ENCODE assay signal across 16 cellular contexts in the genomic region with DNA sequence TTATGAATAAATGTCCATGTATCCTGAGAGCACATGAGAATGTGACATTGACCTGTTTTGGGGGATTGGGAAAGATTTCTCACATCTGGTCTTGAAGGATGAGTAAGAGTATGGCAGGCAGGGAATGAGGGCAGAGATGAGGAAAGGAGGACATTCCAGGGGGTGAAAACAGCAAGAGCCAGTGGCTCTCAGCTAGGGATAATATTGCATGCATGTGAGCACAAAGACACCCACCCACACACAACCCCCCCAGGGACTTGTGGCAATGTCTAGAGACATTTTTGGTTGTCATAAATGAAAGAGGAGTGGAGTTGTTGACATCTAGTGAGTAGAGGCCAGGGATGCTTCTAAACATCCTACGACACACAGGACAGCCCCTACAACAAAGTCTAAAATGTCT. TPM values are rescaled to one million over a fixed set of nuclear protein-coding genes. Genes with fewer than 3 reads are reported as not detected.
DNase-seq lines count a peak whose midpoint lies in the region; ATAC-seq and TF ChIP-seq lines count a peak whose summit lies in the region.
"Had no signal": no experiment of that assay in that cellular context is flagged by ENCODE, and none has a peak within 500 bp of the region (broad histone marks: within the 10 kb centered on the region; RNA-seq: fewer than 3 reads in every experiment).

No MANE protein-coding gene starts in this region.

- CTCF ChIA-PET in activated B cell treated with CpG ODN at 0.5 μM for 24 hours (lab: Charles Lee), result no interaction called here

- H3K27ac ChIP-seq in BLaER1 treated with 17β-estradiol and CSF1 and Interleukin-3, amounts not matched to agents 10 nM and 100 nM, result no peak overlapping the region

- intact Hi-C loops in activated B cell treated with CpG ODN at 0.5 μM for 24 hours (cut with micrococcal nuclease), result no loop called here

- peaks cover 18 to 25% (median 21%) of the 10 kb centered on the region in 10 experiments for H3K4me1 ChIP-seq in BLaER1 treated with 17β-estradiol and CSF1 and Interleukin-3, amounts not matched to agents 10 nM and 100 nM
- H3K4me1 ChIP-seq: colonic mucosa had no signal

- peaks cover 1 to 8% (median 5%) of the 10 kb centered on the region in 11 experiments; a peak in 16 of 22 replicates for H3K27me3 ChIP-seq in BLaER1 treated with 17β-estradiol and CSF1 and Interleukin-3, amounts not matched to agents 10 nM and 100 nM
- H3K27me3 ChIP-seq: colonic mucosa, sigmoid colon had no signal

- H3K4me1 Mint-ChIP-seq in activated B cell treated with CpG ODN at 0.5 μM for 24 hours, result peaks cover 22% of the 10 kb centered on the region
- peaks cover 27% of the 10 kb centered on the region for H3K4me1 Mint-ChIP-seq in stimulated activated memory B cell treated with anti-CD40 and anti-IgM and Interleukin-4, amounts not matched to agents 10 μg/mL and 1 μg/mL and 100 μg/mL, for 72 hours
- peaks cover 2% of the 10 kb centered on the region for H3K4me1 Mint-ChIP-seq in glutamatergic neuron (ENCODE audit: low read depth, unreplicated experiment)

- no peak overlapping the region for H3K4me3 Mint-ChIP-seq in activated B cell treated with CpG ODN at 0.5 μM for 24 hours
- no peak overlapping the region for H3K4me3 Mint-ChIP-seq in stimulated activated memory B cell treated with anti-CD40 and anti-IgM and Interleukin-4, amounts not matched to agents 10 μg/mL and 1 μg/mL and 100 μg/mL, for 72 hours
- H3K4me3 Mint-ChIP-seq in glutamatergic neuron (ENCODE audit: unreplicated experiment), result no peak overlapping the region
- H3K4me3 Mint-ChIP-seq: activated naive CD8-positive, alpha-beta T cell treated with anti-CD3 and anti-CD28 coated beads for 36 hours had no signal

- TF ChIP-seq CTCF in activated B cell treated with CpG ODN at 0.5 μM for 24 hours (IDR thresholded peaks at IDR 0.05), result no peak
- TF ChIP-seq CTCF in glutamatergic neuron (IDR thresholded peaks at IDR 0.05; ENCODE audit: partially characterized antibody, unreplicated experiment), result no peak

- no peaks in the 10 kb centered on the region for H3K36me3 ChIP-seq in BLaER1 treated with 17β-estradiol and CSF1 and Interleukin-3, amounts not matched to agents 10 nM and 100 nM
- H3K36me3 ChIP-seq: colonic mucosa, sigmoid colon had no signal

- H3K27ac Mint-ChIP-seq in activated B cell treated with CpG ODN at 0.5 μM for 24 hours (peak overlapping the region; percentile 1), glutamatergic neuron (ENCODE audit: unreplicated experiment) (no peak overlapping the region)
- no peak overlapping the region for H3K27ac Mint-ChIP-seq in stimulated activated memory B cell treated with anti-CD40 and anti-IgM and Interleukin-4, amounts not matched to agents 10 μg/mL and 1 μg/mL and 100 μg/mL, for 72 hours
- H3K27ac Mint-ChIP-seq: activated naive CD8-positive, alpha-beta T cell treated with anti-CD3 and anti-CD28 coated beads for 36 hours had no signal

- H3K36me3 Mint-ChIP-seq in activated B cell treated with CpG ODN at 0.5 μM for 24 hours (ENCODE audit: low read depth) (peaks cover under 1% of the 10 kb centered on the region), glutamatergic neuron (ENCODE audit: unreplicated experiment) (no peaks in the 10 kb centered on the region)
- H3K36me3 Mint-ChIP-seq in stimulated activated memory B cell treated with anti-CD40 and anti-IgM and Interleukin-4, amounts not matched to agents 10 μg/mL and 1 μg/mL and 100 μg/mL, for 72 hours, result no peaks in the 10 kb centered on the region
- H3K36me3 Mint-ChIP-seq: activated naive CD8-positive, alpha-beta T cell treated with anti-CD3 and anti-CD28 coated beads for 36 hours had no signal

- H3K9ac ChIP-seq in BLaER1 treated with 17β-estradiol and CSF1 and Interleukin-3, amounts not matched to agents 10 nM and 100 nM, result no peak overlapping the region

- no peaks in the 10 kb centered on the region for H3K9me3 Mint-ChIP-seq in activated B cell treated with CpG ODN at 0.5 μM for 24 hours
- H3K9me3 Mint-ChIP-seq in stimulated activated memory B cell treated with anti-CD40 and anti-IgM and Interleukin-4, amounts not matched to agents 10 μg/mL and 1 μg/mL and 100 μg/mL, for 72 hours, result no peaks in the 10 kb centered on the region
- H3K9me3 Mint-ChIP-seq in glutamatergic neuron (ENCODE audit: unreplicated experiment), result peaks cover 3% of the 10 kb centered on the region
- H3K9me3 Mint-ChIP-seq: activated naive CD8-positive, alpha-beta T cell treated with anti-CD3 and anti-CD28 coated beads for 36 hours had no signal

- H4K20me1 ChIP-seq in BLaER1 treated with 17β-estradiol and CSF1 and Interleukin-3, amounts not matched to agents 10 nM and 100 nM, result peaks cover 0 to 30% (median 0%) of the 10 kb centered on the region in 11 experiments; a peak in 4 of 22 replicates

- H3K4me3 ChIP-seq in BLaER1 treated with 17β-estradiol and CSF1 and Interleukin-3, amounts not matched to agents 10 nM and 100 nM, result no peak overlapping the region
- H3K4me3 ChIP-seq: colonic mucosa, sigmoid colon had no signal

- POLR2A ChIA-PET in activated B cell treated with CpG ODN at 0.5 μM for 24 hours (lab: Charles Lee), result no interaction called here

- H3K4me2 ChIP-seq in BLaER1 treated with 17β-estradiol and CSF1 and Interleukin-3, amounts not matched to agents 10 nM and 100 nM, result peak overlapping the region; percentile 34 to 73 (median 56)

- DNase-seq in activated B cell treated with CpG ODN at 0.5 μM for 24 hours (no peak), fibroblast of peridontal ligament (ENCODE audit: extremely low read depth) (peak; percentile 18), GF-D8 (lab: John Stamatoyannopoulos, UW) (no peak), glutamatergic neuron (no peak)
- DNase-seq: activated CD4-positive, alpha-beta T cell treated with anti-CD3 and anti-CD28 coated beads for 4 hours; activated naive CD8-positive, alpha-beta T cell treated with anti-CD3 and anti-CD28 coated beads for 36 hours; Calu3; colonic mucosa; kidney; SHP77 treated with DMSO at 0.1 percent for 48 hours; sigmoid colon; T-helper 9 cell had no signal

- H3K9me3 ChIP-seq in BLaER1 treated with 17β-estradiol and CSF1 and Interleukin-3, amounts not matched to agents 10 nM and 100 nM (replicated peaks in 1 of 11), result no peaks in the 10 kb centered on the region
- H3K9me3 ChIP-seq: colonic mucosa, sigmoid colon had no signal

- H3K27me3 Mint-ChIP-seq in activated B cell treated with CpG ODN at 0.5 μM for 24 hours (no peaks in the 10 kb centered on the region), glutamatergic neuron (ENCODE audit: unreplicated experiment) (peaks cover 1% of the 10 kb centered on the region)
- no peaks in the 10 kb centered on the region for H3K27me3 Mint-ChIP-seq in stimulated activated memory B cell treated with anti-CD40 and anti-IgM and Interleukin-4, amounts not matched to agents 10 μg/mL and 1 μg/mL and 100 μg/mL, for 72 hours

- ATAC-seq in activated B cell treated with CpG ODN at 0.5 μM for 24 hours (ENCODE audit: low read depth), result peak; percentile 57
- peak; percentile 81 for ATAC-seq in stimulated activated memory B cell treated with anti-CD40 and anti-IgM and Interleukin-4, amounts not matched to agents 10 μg/mL and 1 μg/mL and 100 μg/mL, for 72 hours
- no peak for ATAC-seq in HG02642 (IDR thresholded peaks at IDR 0.05; ENCODE audit: poor library complexity, unreplicated experiment)
- no peak for ATAC-seq in GM19463 (IDR thresholded peaks at IDR 0.05; ENCODE audit: unreplicated experiment)

RNA-seq across cellular contexts. Expression of gene MYO1D, which starts 6.0 kb away (rescaled TPM):
- total RNA-seq in activated B cell treated with CpG ODN at 0.5 μM for 24 hours (24.6 and 27.7 TPM in 2 replicates), glutamatergic neuron (ENCODE audit: unreplicated experiment) (5.3 TPM)

RNA-seq across cellular contexts. Expression of gene TMEM98, which starts 57.0 kb away (rescaled TPM):
- total RNA-seq in activated B cell treated with CpG ODN at 0.5 μM for 24 hours (not detected in 2 replicates), glutamatergic neuron (ENCODE audit: unreplicated experiment) (62.3 TPM)
- total RNA-seq: activated naive CD8-positive, alpha-beta T cell treated with anti-CD3 and anti-CD28 coated beads for 36 hours had no signal

Comparison
In these comparisons a context has a peak if more than half of its experiments do, and no peak if none do; other contexts are left out.
1. ATAC-seq: peak in activated B cell treated with CpG ODN at 0.5 μM for 24 hours (single experiment) and stimulated activated memory B cell treated with anti-CD40 and anti-IgM and Interleukin-4, amounts not matched to agents 10 μg/mL and 1 μg/mL and 100 μg/mL, for 72 hours (single experiment); none in HG02642 (single experiment) and GM19463 (single experiment).
2. RNA of gene TMEM98, which starts 57.0 kb away (total RNA-seq): 62.3 TPM in glutamatergic neuron (single experiment); not detected in activated B cell treated with CpG ODN at 0.5 μM for 24 hours; every median in the first group is over 10 times any median in the second.